Comparison of ENCODE assay signal across 8 cellular contexts in the genomic region with DNA sequence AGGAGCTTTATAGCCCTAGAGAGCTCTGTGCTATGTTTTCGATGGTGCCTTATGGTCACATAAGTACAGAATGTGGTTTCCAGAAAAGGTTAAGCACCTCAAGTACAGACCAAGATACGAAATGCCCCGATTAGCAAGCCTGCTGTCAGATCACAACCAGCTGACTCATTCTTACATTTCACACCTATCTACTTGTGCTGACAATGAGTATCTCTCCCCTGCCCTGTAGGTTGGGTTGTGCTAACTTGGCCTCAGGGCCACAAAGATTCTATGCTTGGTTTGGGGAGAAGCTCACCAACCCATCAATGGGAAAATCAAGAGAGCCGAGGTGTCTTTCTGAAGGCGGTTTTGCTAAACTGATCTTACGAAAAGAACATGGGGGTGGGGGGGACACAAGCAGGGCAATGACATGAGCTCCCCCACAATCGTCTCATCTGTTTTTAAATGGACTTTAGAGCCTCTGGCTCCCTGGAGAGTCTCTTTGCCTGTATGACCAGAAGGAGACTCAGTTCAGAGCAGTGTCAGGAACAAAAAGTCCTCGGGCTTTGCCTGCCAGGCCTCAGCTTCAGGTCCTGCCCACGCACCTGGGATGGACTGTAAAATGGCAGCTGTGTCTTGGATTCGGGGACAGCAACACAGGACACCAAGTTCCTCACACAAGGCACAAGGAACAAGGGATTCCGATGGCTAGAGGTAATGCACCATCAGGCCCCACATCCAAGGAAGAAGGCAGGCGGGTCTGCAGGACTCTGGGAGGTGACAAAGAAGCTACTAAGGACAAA. TPM values are rescaled to one million over a fixed set of nuclear protein-coding genes. Genes with fewer than 3 reads are reported as not detected.
A peak's percentile ranks its signal among the peaks of the same experiment; 100 is the strongest.
DNase-seq lines count a peak whose midpoint lies in the region; ATAC-seq and TF ChIP-seq lines count a peak whose summit lies in the region.

No MANE protein-coding gene starts in this region.

- H3K36me3 ChIP-seq in lung (ENCODE audit: control insufficient read depth in 2 of 2, insufficient read depth in 2 of 2, low read length in 2 of 2): peaks cover 0 to 15% of the 10 kb centered on the region in 2 donors
- peaks cover 6% of the 10 kb centered on the region for H3K36me3 ChIP-seq in colonic mucosa
- H3K36me3 ChIP-seq in gastroesophageal sphincter: peaks cover 0 to 16% of the 10 kb centered on the region in 2 donors

- H3K9ac ChIP-seq in colonic mucosa (ENCODE audit: low read depth in 2 of 2, low read length in 2 of 2): no peak overlapping the region

- H3K4me1 ChIP-seq in lung (ENCODE audit: control insufficient read depth in 2 of 2, insufficient read depth in 2 of 2, low read length in 2 of 2): peaks cover 12 to 35% of the 10 kb centered on the region in 2 donors
- H3K4me1 ChIP-seq in colonic mucosa: no peaks in the 10 kb centered on the region
- peaks cover 0 to 42% (median 4%) of the 10 kb centered on the region in 3 donors for H3K4me1 ChIP-seq in gastroesophageal sphincter

- H3K27ac ChIP-seq in lung (ENCODE audit: low read depth in 1 of 2, low read length in 1 of 2) (peak overlapping the region in 1 of 2 donors; percentile 61), colonic mucosa (no peak overlapping the region), gastroesophageal sphincter (no peak overlapping the region)

- H3K9me3 ChIP-seq in lung (ENCODE audit: control insufficient read depth in 2 of 2, insufficient read depth in 1 of 2, low read length in 1 of 2) (no peaks in the 10 kb centered on the region), colonic mucosa (no peaks in the 10 kb centered on the region), gastroesophageal sphincter (no peaks in the 10 kb centered on the region)

- no peak for TF ChIP-seq CTCF in lung (IDR thresholded peaks at IDR 0.05; ENCODE audit: control extremely low read depth, extremely low read depth)
- TF ChIP-seq CTCF in colonic mucosa (IDR thresholded peaks at IDR 0.05): no peak
- no peak for TF ChIP-seq CTCF in gastroesophageal sphincter (IDR thresholded peaks at IDR 0.05)

- 86 to 87% methylated on average over 12 of the region's 12 CpGs for WGBS in lung, 2 donors
- 76 to 97% methylated on average over 6 of the region's 12 CpGs for WGBS in gastroesophageal sphincter (ENCODE audit: low coverage in 1 of 2), 2 donors

- intact Hi-C loops in colonic mucosa (cut with DNase I): no loop called here

- H3K27me3 ChIP-seq in lung (ENCODE audit: control insufficient read depth, insufficient read depth): no peaks in the 10 kb centered on the region
- no peaks in the 10 kb centered on the region for H3K27me3 ChIP-seq in colonic mucosa
- no peaks in the 10 kb centered on the region for H3K27me3 ChIP-seq in gastroesophageal sphincter

- no peak for TF ChIP-seq EP300 in gastroesophageal sphincter (IDR thresholded peaks at IDR 0.05)

- no peak for TF ChIP-seq POLR2A in gastroesophageal sphincter (IDR thresholded peaks at IDR 0.05)

- H3K4me3 ChIP-seq in lung (no peak overlapping the region), colonic mucosa (no peak overlapping the region), gastroesophageal sphincter (no peak overlapping the region)

- ATAC-seq in GM19025 (IDR thresholded peaks at IDR 0.05; ENCODE audit: low read depth, unreplicated experiment) (peak; percentile 99), HG03039 (IDR thresholded peaks at IDR 0.05; ENCODE audit: unreplicated experiment) (peak; percentile 85), lung (ENCODE audit: insufficient read depth, low FRiP score) (peak; percentile 56), gastroesophageal sphincter (no peak)

- DNase-seq in activated CD8-positive, alpha-beta memory T cell treated with anti-CD3 and anti-CD28 coated beads, Interleukin-2, amount 50 U/mL, for 4 hours: peak; percentile 37
- no peak for DNase-seq in lung (ENCODE audit: low spot score)
- DNase-seq in iPS-NIHi11 (ENCODE audit: low spot score): no peak
- no peak for DNase-seq in colonic mucosa
- DNase-seq in NCI-H1436 treated with DMSO at 0.1 percent for 48 hours (lab: John Stamatoyannopoulos, UW): no peak

RNA-seq across cellular contexts. Expression of gene FAM53B, which starts 55.1 kb away (rescaled TPM):
- total RNA-seq in lung (10 to 100 TPM; 21.0 to 45.4 TPM), colonic mucosa (10 to 100 TPM; 43.3 to 45.2 TPM), gastroesophageal sphincter (10 to 100 TPM; 24.5 to 33.0 (median 30.2) TPM)
- polyA plus RNA-seq in lung: 10 to 100 TPM; 14.6 to 15.3 TPM
